In the genomic region with DNA sequence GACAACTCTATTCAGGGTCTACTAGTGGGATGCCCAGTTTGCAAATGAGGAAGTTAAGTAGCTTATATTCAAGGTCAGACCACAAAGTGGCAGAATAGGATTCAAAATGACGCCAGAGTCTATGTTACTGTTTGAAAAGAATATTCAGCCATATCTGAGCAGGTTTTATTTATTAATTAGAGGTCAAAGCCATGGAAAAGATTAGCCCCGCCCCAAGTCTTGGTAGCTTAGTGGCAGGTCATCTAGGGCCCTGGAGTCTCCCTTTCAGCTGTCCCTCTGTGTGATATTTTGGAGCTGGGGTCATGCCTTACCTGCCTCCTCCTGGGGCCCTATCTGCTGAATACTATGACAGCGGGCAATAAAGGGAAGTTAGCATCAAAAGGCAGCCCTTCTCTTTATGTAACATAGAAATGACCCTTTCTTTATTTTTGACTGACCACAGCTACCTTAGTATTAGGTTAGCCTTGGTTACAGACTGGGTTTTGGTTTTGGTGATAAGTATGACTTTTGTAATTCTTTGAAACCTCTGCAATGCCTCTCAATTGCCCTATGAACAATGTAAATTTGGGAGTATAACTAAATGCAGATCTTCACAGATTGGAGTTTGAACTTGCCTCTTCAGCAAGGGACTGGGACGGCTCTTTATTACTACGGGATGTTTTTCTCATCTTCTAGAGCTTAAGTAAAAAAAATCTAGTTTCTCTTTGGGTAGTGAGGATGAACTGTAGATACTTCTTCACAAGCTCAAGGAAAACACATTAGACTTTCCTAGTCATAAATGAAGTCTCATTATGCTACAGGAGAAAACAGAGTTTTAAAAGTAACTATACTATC, we compare ENCODE assay signal across 10 cellular contexts.
DNase-seq lines count a peak whose midpoint lies in the region; ATAC-seq, FAIRE-seq and TF ChIP-seq lines count a peak whose summit lies in the region.
"Had no signal": no experiment of that assay in that cellular context is flagged by ENCODE, and none has a peak within 500 bp of the region (broad histone marks: within the 10 kb centered on the region; RNA-seq: fewer than 3 reads in every experiment).

No MANE protein-coding gene starts in this region.

- H2AFZ ChIP-seq in Karpas-422 (ENCODE audit: low read length) (peak overlapping the region; percentile 59), GM12878 (ENCODE audit: control insufficient read depth, low read depth, low read length) (peak overlapping the region; percentile 83)

- H3K9ac ChIP-seq in Karpas-422 (ENCODE audit: low read length) (peak overlapping the region; percentile 65), GM12878 (ENCODE audit: control insufficient read depth, insufficient read depth, low read length) (peak overlapping the region; percentile 56)

- no peaks in the 10 kb centered on the region for H4K20me1 ChIP-seq in Karpas-422 (ENCODE audit: insufficient read depth, low read depth, low read length)
- H4K20me1 ChIP-seq in GM12878 (ENCODE audit: control insufficient read depth, insufficient read depth): no peaks in the 10 kb centered on the region

- DNase-seq in GM06990 (ENCODE audit: extremely low read depth, insufficient read length) (peak; percentile 73), Karpas-422 (peak; percentile 87), GM12878 (ENCODE audit: low read depth, low spot score) (no peak), tibial nerve (ENCODE audit: low spot score in 2 of 2) (no peak), NCI-H2227 treated with DMSO at 0.1 percent for 48 hours (lab: John Stamatoyannopoulos, UW) (no peak), NCI-H1417 (lab: John Stamatoyannopoulos, UW) (no peak), left lobe of liver (ENCODE audit: low spot score) (no peak)
- DNase-seq: nephron progenitor cell had no signal

- H3K27me3 ChIP-seq in GM06990 (replicated peaks; ENCODE audit: control insufficient read depth, insufficient read depth, low read length) (no peaks in the 10 kb centered on the region), Karpas-422 (ENCODE audit: low read length) (no peaks in the 10 kb centered on the region), GM12878 (replicated peaks in 1 of 2; ENCODE audit: control insufficient read depth in 2 of 2, insufficient read depth in 2 of 2, low read length in 1 of 2) (no peaks in the 10 kb centered on the region), tibial nerve (no peaks in the 10 kb centered on the region)

- no peaks in the 10 kb centered on the region for H3K79me2 ChIP-seq in Karpas-422 (ENCODE audit: low read length)
- peaks cover 1% of the 10 kb centered on the region for H3K79me2 ChIP-seq in GM12878 (ENCODE audit: control insufficient read depth, insufficient read depth, low read length)

- CTCF ChIA-PET in GM12878 (lab: Yijun Ruan, JAX): interaction anchor here (0.5 to 14.1 kb wide), 35 partner anchors 9 to 599 kb away, joined by 3 to 235 read pairs (median 4); a partner anchor contains a TSS

- H3K9me3 ChIP-seq in Karpas-422 (ENCODE audit: low read length): no peaks in the 10 kb centered on the region
- no peaks in the 10 kb centered on the region; the same call in 1 of the 3 replicates for H3K9me3 ChIP-seq in GM12878 (replicated peaks; ENCODE audit: control insufficient read depth, insufficient read depth, low read length)
- H3K9me3 ChIP-seq in tibial nerve: no peaks in the 10 kb centered on the region

- no peaks in the 10 kb centered on the region for H3K9me2 ChIP-seq in Karpas-422 (replicated peaks; ENCODE audit: insufficient read depth, low read length)

- H3K4me3 ChIP-seq in GM06990 (replicated peaks; ENCODE audit: low read depth, low read length) (no peak overlapping the region), Karpas-422 (ENCODE audit: low read length) (peak overlapping the region; percentile 40), GM12878 (0 out of 2 replicates have a peak overlapping the region, but pooled peaks have one; percentile 13), tibial nerve (no peak overlapping the region)

- TF ChIP-seq EP300 in GM12878 (IDR thresholded peaks at IDR 0.05; ENCODE audit: borderline replicate concordance in 1 of 2, control insufficient read depth in 1 of 2, low read depth in 2 of 2, low read length in 2 of 2) (no peak), tibial nerve (IDR thresholded peaks at IDR 0.05) (no peak)

- TF ChIP-seq CTCF in GM06990 (IDR thresholded peaks at IDR 0.05; ENCODE audit: insufficient read depth, low read length, poor library complexity, severe bottlenecking) (peak; percentile 22), GM12878 (IDR thresholded peaks at IDR 0.05 in 2 of 3, conservative IDR thresholded peaks at IDR 0.05 in 1 of 3; ENCODE audit: control insufficient read depth in 2 of 3, extremely low read depth in 1 of 3, insufficient read depth in 1 of 3, low read depth in 3 of 3, low read length in 3 of 3) (peak; percentile 6 to 55 (median 12); a peak in 3 of 6 replicates), tibial nerve (IDR thresholded peaks at IDR 0.05) (no peak)

- POLR2A ChIA-PET in GM12878 (lab: Charles Lee): interaction anchor here (0.6 to 3.4 kb wide), 8 partner anchors 8 to 290 kb away, joined by 3 to 26 read pairs (median 6); a partner anchor contains a TSS

- in situ Hi-C loops in GM12878 (cut with MboI): no loop called here

- RAD21 ChIA-PET in GM12878 (lab: Charles Lee; ENCODE audit: unreplicated experiment): interaction anchor here (0.6 to 16.8 kb wide), 31 partner anchors 10 to 410 kb away, joined by 3 to 340 read pairs (median 4); a partner anchor contains a TSS

- peaks cover 69% of the 10 kb centered on the region for H3K4me1 ChIP-seq in Karpas-422 (ENCODE audit: low read length)
- peaks cover 44% of the 10 kb centered on the region for H3K4me1 ChIP-seq in GM12878 (ENCODE audit: control insufficient read depth, insufficient read depth, low read length)
- peaks cover 0 to 15% (median 6%) of the 10 kb centered on the region in 4 donors for H3K4me1 ChIP-seq in tibial nerve

- peak; percentile 61 for FAIRE-seq in GM12878 (lab: Jason Lieb, UNC)

- H3K36me3 ChIP-seq in GM06990 (ENCODE audit: control insufficient read depth, insufficient read depth, low read length): no peaks in the 10 kb centered on the region
- H3K36me3 ChIP-seq in Karpas-422 (ENCODE audit: insufficient read depth, low read length): no peaks in the 10 kb centered on the region
- H3K36me3 ChIP-seq in GM12878 (ENCODE audit: control insufficient read depth in 2 of 2, insufficient read depth in 2 of 2, low read length in 1 of 2): no peaks in the 10 kb centered on the region
- H3K36me3 ChIP-seq in tibial nerve: no peaks in the 10 kb centered on the region

- ATAC-seq in GM21526 (IDR thresholded peaks at IDR 0.05; ENCODE audit: low FRiP score, unreplicated experiment) (peak; percentile 33), GM12878 (peak; percentile 58), left lobe of liver (no peak)

- H3K27ac ChIP-seq in Karpas-422 (ENCODE audit: low read length) (peak overlapping the region; percentile 99), GM12878 (ENCODE audit: control insufficient read depth, insufficient read depth) (peak overlapping the region; percentile 99), tibial nerve (peak overlapping the region in 1 of 4 donors; percentile 31)
- H3K27ac ChIP-seq: RWPE1 had no signal

- peak; percentile 63 for TF ChIP-seq RAD21 in GM12878 (IDR thresholded peaks at IDR 0.05; ENCODE audit: insufficient read depth, low read depth, low read length)

- TF ChIP-seq POLR2A in GM12878 (IDR thresholded peaks at IDR 0.05; ENCODE audit: low read depth, low read length) (no peak), tibial nerve (IDR thresholded peaks at IDR 0.05) (no peak)

- peak overlapping the region; percentile 65 for H3K4me2 ChIP-seq in Karpas-422 (ENCODE audit: low read depth, low read length, poor library complexity, severe bottlenecking)
- peak overlapping the region; percentile 81 for H3K4me2 ChIP-seq in GM12878 (ENCODE audit: control insufficient read depth, insufficient read depth)

- SMC1A ChIA-PET in GM12878 (lab: Charles Lee; ENCODE audit: uncharacterized antibody, unreplicated experiment): interaction anchor here (0.6 to 15.8 kb wide), 51 partner anchors 9 to 600 kb away, joined by 3 to 313 read pairs (median 4); a partner anchor contains a TSS

- intact Hi-C loops in GM12878 (cut with micrococcal nuclease; ENCODE audit: unreplicated experiment): loop anchor here (1.0 to 2.0 kb wide), 5 partner anchors 45 to 411 kb away; a partner anchor contains a TSS

- WGBS in GM12878 (ENCODE audit: insufficient coverage, insufficient replicate concordance, low lambda C conversion rate, missing lambda C conversion rate): under 1% methylated on average over 5 of the region's 5 CpGs
- WGBS in tibial nerve, 2 donors: 68 to 70% methylated on average over 5 of the region's 5 CpGs

- no TSS peak for BruUV-seq in GM12878 (replicated peaks; lab: Mats Ljungman, UMichigan)

TF ChIP-seq in GM12878, 131 proteins besides CTCF, POLR2A, EP300 and RAD21 (continues in another document):
- TF ChIP-seq BACH1 (IDR thresholded peaks at IDR 0.05; ENCODE audit: borderline replicate concordance) (no peak), SMC3 (IDR thresholded peaks at IDR 0.05; ENCODE audit: borderline replicate concordance, low read length) (peak; percentile 61; the same call in 1 of the 2 replicates), IKZF2 (IDR thresholded peaks at IDR 0.05) (peak in 1 of 2 experiments; percentile 34; a peak in 1 of 4 replicates), KAT2A (conservative IDR thresholded peaks at IDR 0.05; ENCODE audit: control insufficient read depth, low read depth, low read length) (no peak), NFXL1 (IDR thresholded peaks at IDR 0.05; ENCODE audit: borderline replicate concordance) (no peak), RUNX3 (IDR thresholded peaks at IDR 0.05; ENCODE audit: low read length) (peak; percentile 43; the same call in 1 of the 2 replicates), YY1 (IDR thresholded peaks at IDR 0.05; ENCODE audit: low read depth, low read length) (0 out of 2 replicates have a peak, but pooled peaks have one; percentile 48), NFIC (IDR thresholded peaks at IDR 0.05; ENCODE audit: low read depth, low read length) (peak; percentile 43; the same call in 1 of the 2 replicates), NR2C1 (IDR thresholded peaks at IDR 0.05) (no peak), FOS (IDR thresholded peaks at IDR 0.05; ENCODE audit: borderline replicate concordance, extremely low read depth, insufficient read length) (no peak), RBBP5 (conservative IDR thresholded peaks at IDR 0.05) (no peak), ZNF207 (IDR thresholded peaks at IDR 0.05; ENCODE audit: borderline replicate concordance) (no peak), LARP7 (IDR thresholded peaks at IDR 0.05) (no peak), MTA2 (IDR thresholded peaks at IDR 0.05; ENCODE audit: low read depth) (peak; percentile 59), MEF2B (IDR thresholded peaks at IDR 0.05; ENCODE audit: partially characterized antibody, poor library complexity, severe bottlenecking) (no peak), CBX5 (IDR thresholded peaks at IDR 0.05; ENCODE audit: low read depth) (0 out of 2 replicates have a peak, but pooled peaks have one; percentile 38)

Comparison
In these comparisons a context has a peak if more than half of its experiments do, and no peak if none do; other contexts are left out.
1. DNase-seq: peak in GM06990 (single experiment) and Karpas-422 (single experiment); none in GM12878 (single experiment), tibial nerve (0 of 2), NCI-H2227 treated with DMSO at 0.1 percent for 48 hours (single experiment), NCI-H1417 (0 of 3) and left lobe of liver (single experiment).
2. H3K4me3 ChIP-seq: peak in Karpas-422 (single experiment) and GM12878 (single experiment); none in GM06990 (single experiment) and tibial nerve (0 of 4).
3. CTCF ChIP-seq: peak in GM06990 (single experiment) and GM12878 (3 of 3); none in tibial nerve (0 of 5).